In genomic region chr12:54191550-54192022, GRCh38 we compare ENCODE assay signal across 8 cellular contexts. TPM values are rescaled to one million over a fixed set of nuclear protein-coding genes. Genes with fewer than 3 reads are reported as not detected.
DNase-seq lines count a peak whose midpoint lies in the region; ATAC-seq and TF ChIP-seq lines count a peak whose summit lies in the region.

No MANE protein-coding gene starts in this region.

- no peak overlapping the region for H3K4me3 ChIP-seq in cardiac fibroblast (replicated peaks in 1 of 2; ENCODE audit: low read depth in 2 of 2, low read length in 2 of 2)
- no peak overlapping the region for H3K4me3 ChIP-seq in kidney epithelial cell (ENCODE audit: low read depth, low read length)

- no peaks in the 10 kb centered on the region for H3K36me3 ChIP-seq in kidney epithelial cell (ENCODE audit: control insufficient read depth, insufficient read depth, low read length)

- H3K27me3 ChIP-seq in kidney epithelial cell (ENCODE audit: control insufficient read depth, insufficient read depth, low read length) = peaks cover 14% of the 10 kb centered on the region

- DNase-seq in DMS 273 (lab: John Stamatoyannopoulos, UW; ENCODE audit: unreplicated experiment) (peak; percentile 87), NCI-H226 (peak; percentile 63), cardiac fibroblast (ENCODE audit: low read depth in 2 of 2) (peak; percentile 87 to 88), kidney epithelial cell (ENCODE audit: low read depth) (peak; percentile 45)
- peak; percentile 50 to 62 (median 56) for DNase-seq in activated CD4-positive, CD25-positive, alpha-beta regulatory T cell (lab: John Stamatoyannopoulos, UW)
- DNase-seq in stimulated activated CD4-positive, alpha-beta T cell treated with anti-CD3 and anti-CD28 coated beads, Interleukin-1b, Interleukin-23, amount 100 ng/mL, for 1 hour (ENCODE audit: low read depth in 2 of 2) = peak; percentile 51 to 61

- ATAC-seq in HG02798 (IDR thresholded peaks at IDR 0.05; ENCODE audit: poor library complexity, unreplicated experiment) (peak; percentile 47), GM21367 (IDR thresholded peaks at IDR 0.05; ENCODE audit: unreplicated experiment) (no peak)

- peak; percentile 90 for TF ChIP-seq CTCF in cardiac fibroblast (IDR thresholded peaks at IDR 0.05; ENCODE audit: low read depth, low read length)
- peak; percentile 95 for TF ChIP-seq CTCF in kidney epithelial cell (IDR thresholded peaks at IDR 0.05; ENCODE audit: insufficient read depth, low read length, poor library complexity, severe bottlenecking)

RNA-seq across cellular contexts. Expression of gene SMUG1, which starts 2.8 kb away (rescaled TPM):
- 66.5 and 67.1 TPM in 2 replicates for total RNA-seq in kidney epithelial cell
